9 cellular contexts compared by ENCODE assay signal in the genomic region with DNA sequence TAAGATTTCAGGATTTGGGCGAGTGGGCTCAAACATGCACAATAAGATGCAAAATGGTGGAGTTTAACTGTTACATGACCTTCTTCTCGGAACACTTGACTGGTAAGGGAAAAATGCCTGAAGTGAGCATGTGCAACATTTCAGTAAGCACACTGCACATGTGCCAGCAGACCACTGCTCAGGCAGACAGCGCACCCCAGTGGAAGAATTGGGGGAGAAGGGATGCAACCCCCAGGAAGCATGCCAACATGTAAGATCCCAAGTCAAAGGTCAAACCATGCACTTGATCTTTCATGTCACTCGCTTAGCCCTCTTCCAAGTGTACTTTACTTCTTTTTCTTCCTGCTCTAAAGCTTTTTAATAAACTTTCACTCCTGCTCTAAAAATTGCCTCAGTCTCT.
DNase-seq lines count a peak whose midpoint lies in the region; ATAC-seq and TF ChIP-seq lines count a peak whose summit lies in the region.
"Had no signal": no experiment of that assay in that cellular context is flagged by ENCODE, and none has a peak within 500 bp of the region (broad histone marks: within the 10 kb centered on the region; RNA-seq: fewer than 3 reads in every experiment).

No MANE protein-coding gene starts in this region.

- ATAC-seq in esophagus mucosa, result no peak

- no peak overlapping the region for H3K27ac ChIP-seq in HEK293 (ENCODE audit: extremely low read depth, low read depth, low read length)

- POLR2A ChIA-PET in HEK293 (lab: Yijun Ruan, JAX), result no interaction called here

- no peak for TF ChIP-seq POLR2A in erythroblast (IDR thresholded peaks at IDR 0.05; ENCODE audit: low read length)

- H3K4me1 ChIP-seq in HEK293 (ENCODE audit: control insufficient read depth, insufficient read depth, low read length), result no peaks in the 10 kb centered on the region

- H3K9me3 ChIP-seq in HEK293 (ENCODE audit: control insufficient read depth, insufficient read depth, low read depth, low read length), result no peaks in the 10 kb centered on the region

- DNase-seq in NCI-H187 (lab: John Stamatoyannopoulos, UW) (peak; percentile 5 to 48), NCI-H187 treated with DMSO at 0.1 percent for 48 hours (lab: John Stamatoyannopoulos, UW) (no peak), NCI-H524 treated with DMSO at 0.1 percent for 48 hours (lab: John Stamatoyannopoulos, UW) (peak; percentile 50), erythroblast (lab: John Stamatoyannopoulos, UW) (peak; percentile 52 to 58), T-helper 9 cell (no peak), dermis blood vessel endothelial cell (no peak)
- DNase-seq: activated B cell treated with CpG ODN at 0.5 μM for 24 hours had no signal

- H3K4me3 ChIP-seq in HEK293 (ENCODE audit: low read depth, low read length), result no peak overlapping the region

- CTCF ChIA-PET in HEK293 (lab: Yijun Ruan, JAX), result interaction anchor here (1.0 to 1.1 kb wide), 3 partner anchors 91 to 187 kb away, joined by 3 to 5 read pairs (median 3); no protein-coding TSS in a partner anchor

- H3K36me3 ChIP-seq in HEK293 (ENCODE audit: control insufficient read depth in 2 of 2, insufficient read depth in 1 of 2, low read length in 2 of 2), result no peaks in the 10 kb centered on the region

- no peak for TF ChIP-seq CTCF in HEK293 (tag by site-specific recombination; IDR thresholded peaks at IDR 0.05)

TF ChIP-seq in HEK293, 187 proteins besides CTCF, POLR2A, EP300 and RAD21:
- TF ChIP-seq ZNF654 (tag by site-specific recombination; IDR thresholded peaks at IDR 0.05; ENCODE audit: low read depth), result peak; percentile 34; the same call in 1 of the 2 replicates
- TF ChIP-seq ZNF843 (tag by site-specific recombination; IDR thresholded peaks at IDR 0.05), result no peak

Comparison
In these comparisons a context has a peak if more than half of its experiments do, and no peak if none do; other contexts are left out.
1. DNase-seq: peak in NCI-H187 (2 of 2), NCI-H524 treated with DMSO at 0.1 percent for 48 hours (single experiment) and erythroblast (2 of 2); none in NCI-H187 treated with DMSO at 0.1 percent for 48 hours (single experiment), T-helper 9 cell (single experiment) and dermis blood vessel endothelial cell (single experiment).